ENCODE assay signal across 18 cellular contexts in the genomic region with DNA sequence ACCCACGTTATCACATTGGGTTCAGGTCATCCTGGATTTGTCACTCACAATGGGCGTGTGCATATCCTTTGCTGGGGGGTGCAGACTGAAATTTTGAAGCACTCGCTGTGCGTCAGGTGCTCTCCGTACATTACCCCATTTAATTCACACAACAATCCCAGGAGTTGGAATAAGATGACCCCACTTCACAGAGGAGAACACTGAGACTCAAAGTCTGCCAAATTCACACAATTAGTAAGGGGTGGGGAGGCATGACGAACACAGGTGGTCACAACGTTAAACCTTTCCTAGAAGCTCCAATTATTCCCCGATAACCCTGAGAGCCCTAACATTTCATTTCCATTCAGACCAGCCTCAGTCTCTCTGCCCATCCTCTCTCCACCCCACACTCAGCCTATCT. TPM values are rescaled to one million over a fixed set of nuclear protein-coding genes. Genes with fewer than 3 reads are reported as not detected.
DNase-seq lines count a peak whose midpoint lies in the region; ATAC-seq and TF ChIP-seq lines count a peak whose summit lies in the region.
"Had no signal": no experiment of that assay in that cellular context is flagged by ENCODE, and none has a peak within 500 bp of the region (broad histone marks: within the 10 kb centered on the region; RNA-seq: fewer than 3 reads in every experiment).

No MANE protein-coding gene starts in this region.

- BruUV-seq in Panc1 (replicated peaks; lab: Mats Ljungman, UMichigan) = no TSS peak

- CTCF ChIA-PET in Panc1 (lab: Charles Lee) = interaction anchor here (0.6 to 1.1 kb wide), 2 partner anchors 36 to 37 kb away, joined by 3 read pairs; no protein-coding TSS in a partner anchor

- peak overlapping the region; percentile 43 for H3K4me3 Mint-ChIP-seq in glutamatergic neuron (ENCODE audit: unreplicated experiment)
- H3K4me3 Mint-ChIP-seq: dendritic cell treated with granulocyte-macrophage colony-stimulating factor and Interleukin-4, amounts not matched to agents 40 ng/mL and 50 ng/mL, for 4 days; neural crest cell had no signal

- H3K4me1 Mint-ChIP-seq in glutamatergic neuron (ENCODE audit: low read depth, unreplicated experiment) = peaks cover 25% of the 10 kb centered on the region

- DNase-seq in Panc1 (ENCODE audit: low read depth, low spot score) (no peak), glutamatergic neuron (no peak), cerebellar nuclear complex (lab: John Stamatoyannopoulos, UW) (no peak), NCI-H2171 (lab: John Stamatoyannopoulos, UW) (no peak)
- DNase-seq: activated gamma-delta T cell treated with Interleukin-2 at 50 U/mL for 16 hours, DMS53, erythroblast, HFFc6, NCI-H2081 treated with DMSO at 0.1 percent for 48 hours, NCI-H69, PC-9 had no signal

- in situ Hi-C loops in Panc1 (cut with HindIII; ENCODE audit: low pct_unique_long_range_greater_than_20kb, low sequenced_read_pairs) = no loop called here

- TF ChIP-seq CTCF in Panc1 (IDR thresholded peaks at IDR 0.05) = no peak
- TF ChIP-seq CTCF in glutamatergic neuron (IDR thresholded peaks at IDR 0.05; ENCODE audit: partially characterized antibody, unreplicated experiment) = no peak

- H3K9me3 Mint-ChIP-seq in glutamatergic neuron (ENCODE audit: unreplicated experiment) = peaks cover 7% of the 10 kb centered on the region
- H3K9me3 Mint-ChIP-seq: dendritic cell treated with granulocyte-macrophage colony-stimulating factor and Interleukin-4, amounts not matched to agents 40 ng/mL and 50 ng/mL, for 4 days; HFFc6; memory B cell; neural crest cell had no signal

- no peaks in the 10 kb centered on the region for H3K9me3 ChIP-seq in Panc1 (ENCODE audit: control insufficient read depth, insufficient read depth, low read depth, low read length)
- H3K9me3 ChIP-seq: BLaER1 had no signal

- peaks cover 44% of the 10 kb centered on the region for H3K4me1 ChIP-seq in Panc1 (ENCODE audit: control insufficient read depth, insufficient read depth, low read length)

- peak overlapping the region; percentile 100 for H3K27ac ChIP-seq in Panc1 (ENCODE audit: low read length)
- H3K27ac ChIP-seq: BLaER1 had no signal

- H3K27ac Mint-ChIP-seq in glutamatergic neuron (ENCODE audit: unreplicated experiment) = peak overlapping the region; percentile 80
- H3K27ac Mint-ChIP-seq: memory B cell had no signal

- peaks cover 6% of the 10 kb centered on the region for H3K27me3 Mint-ChIP-seq in glutamatergic neuron (ENCODE audit: unreplicated experiment)

- H3K27me3 ChIP-seq in Panc1 (ENCODE audit: control insufficient read depth, insufficient read depth, low read length) = no peaks in the 10 kb centered on the region
- H3K27me3 ChIP-seq: BLaER1 had no signal

- H3K36me3 ChIP-seq in Panc1 (ENCODE audit: control insufficient read depth, insufficient read depth, low read length) = no peaks in the 10 kb centered on the region
- H3K36me3 ChIP-seq: BLaER1 had no signal

- ATAC-seq in Panc1 = no peak

- no peak overlapping the region for H3K4me3 ChIP-seq in Panc1 (ENCODE audit: low read depth in 2 of 2, low read length in 2 of 2)
- H3K4me3 ChIP-seq: PC-9 had no signal

- no peaks in the 10 kb centered on the region for H3K36me3 Mint-ChIP-seq in glutamatergic neuron (ENCODE audit: unreplicated experiment)
- H3K36me3 Mint-ChIP-seq: memory B cell had no signal

- POLR2A ChIA-PET in Panc1 (lab: Charles Lee) = no interaction called here

- intact Hi-C loops in Panc1 (cut with micrococcal nuclease; ENCODE audit: unreplicated experiment) = no loop called here

RNA-seq across cellular contexts. Expression of gene S100A2, which starts 3.8 kb away (rescaled TPM):
- total RNA-seq in Panc1 (2021; ENCODE audit: unreplicated experiment) = 6.2 TPM
- polyA plus RNA-seq in Panc1 (2012; ENCODE audit: insufficient read length) = 10.7 TPM
- total RNA-seq in glutamatergic neuron (ENCODE audit: unreplicated experiment) = 1.1 TPM
- total RNA-seq: neural crest cell had no signal

RNA-seq across cellular contexts. Expression of gene S100A3, which starts 20.4 kb away (rescaled TPM):
- total RNA-seq in Panc1 (2021; ENCODE audit: unreplicated experiment) (12.0 TPM), glutamatergic neuron (ENCODE audit: unreplicated experiment) (not detected)
- polyA plus RNA-seq in Panc1 (2012; ENCODE audit: insufficient read length) = 10.0 TPM
- total RNA-seq: activated CD8-positive, alpha-beta memory T cell treated with anti-CD3 and anti-CD28 coated beads for 36 hours; neural crest cell had no signal

RNA-seq across cellular contexts. Expression of gene S100A4, which starts 23.9 kb away (rescaled TPM):
- total RNA-seq in Panc1 (2021; ENCODE audit: unreplicated experiment) (773 TPM), glutamatergic neuron (ENCODE audit: unreplicated experiment) (4.7 TPM)
- 817 TPM for polyA plus RNA-seq in Panc1 (2012; ENCODE audit: insufficient read length)

RNA-seq across cellular contexts. Expression of gene S100A5, which starts 28.7 kb away (rescaled TPM):
- total RNA-seq in Panc1 (2021; ENCODE audit: unreplicated experiment) (0.72 TPM), glutamatergic neuron (ENCODE audit: unreplicated experiment) (not detected)
- polyA plus RNA-seq in Panc1 (2012; ENCODE audit: insufficient read length) = 1.2 TPM
- total RNA-seq: glomerular endothelial cell, neural crest cell, subcutaneous adipose tissue had no signal

RNA-seq across cellular contexts. Expression of gene S100A6, which starts 33.7 kb away (rescaled TPM):
- 1,986 TPM for total RNA-seq in Panc1 (2021; ENCODE audit: unreplicated experiment)
- 6,225 TPM for polyA plus RNA-seq in Panc1 (2012; ENCODE audit: insufficient read length)
- 41.9 TPM for total RNA-seq in glutamatergic neuron (ENCODE audit: unreplicated experiment)
- total RNA-seq: neural crest cell had no signal

Comparison
In these comparisons a context has a peak if more than half of its experiments do, and no peak if none do; other contexts are left out.
1. RNA of gene S100A3, which starts 20.4 kb away (total RNA-seq): 12.0 TPM in Panc1 (single experiment); not detected in glutamatergic neuron (single experiment); every median in the first group is over 10 times any median in the second.
2. RNA of gene S100A4, which starts 23.9 kb away (total RNA-seq): 773 TPM in Panc1 (single experiment); 4.7 TPM in glutamatergic neuron (single experiment); every median in the first group is over 100 times any median in the second.